1 cellular context compared by ENCODE assay signal in the genomic region with DNA sequence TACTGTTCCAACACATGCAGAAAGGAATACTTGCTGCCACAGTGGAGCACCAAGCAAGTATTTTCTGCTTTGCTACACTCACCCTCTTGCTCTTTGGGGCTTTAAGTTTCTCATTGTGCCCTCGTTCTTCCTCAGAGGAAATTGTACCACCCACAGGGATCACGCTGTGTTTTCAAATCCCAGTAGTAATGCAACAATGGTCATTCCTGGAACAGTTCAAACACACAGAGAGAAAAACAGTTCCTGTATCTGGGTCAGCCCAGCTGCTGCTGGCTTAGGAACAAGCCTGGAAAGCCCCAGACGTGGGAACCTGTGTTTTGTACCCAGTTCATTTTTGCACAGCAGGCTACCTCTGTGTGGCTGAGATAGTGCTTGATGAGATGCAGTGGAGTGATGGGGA.
TF ChIP-seq lines count a peak whose summit lies in the region.

No MANE protein-coding gene starts in this region.

TF ChIP-seq in H1, 55 proteins besides CTCF, POLR2A, EP300 and RAD21:
- TF ChIP-seq EGR1 (IDR thresholded peaks at IDR 0.05; ENCODE audit: borderline replicate concordance, low read depth, low read length): 0 out of 2 replicates have a peak, but pooled peaks have one; percentile 11
- TF ChIP-seq CBX8 (IDR thresholded peaks at IDR 0.05; ENCODE audit: borderline replicate concordance, low read depth, low read length): no peak
